ENCODE assay signal across 12 cellular contexts in genomic region chr2:176105727-176106635, GRCh38. TPM values are rescaled to one million over a fixed set of nuclear protein-coding genes. Genes with fewer than 3 reads are reported as not detected.
DNase-seq lines count a peak whose midpoint lies in the region; ATAC-seq and TF ChIP-seq lines count a peak whose summit lies in the region.
"Had no signal": no experiment of that assay in that cellular context is flagged by ENCODE, and none has a peak within 500 bp of the region (broad histone marks: within the 10 kb centered on the region; RNA-seq: fewer than 3 reads in every experiment).

No MANE protein-coding gene starts in this region.

- TF ChIP-seq CTCF in hepatocyte (IDR thresholded peaks at IDR 0.05; ENCODE audit: poor library complexity) (no peak), smooth muscle cell (IDR thresholded peaks at IDR 0.05; ENCODE audit: borderline replicate concordance, insufficient read depth, poor library complexity, severe bottlenecking) (no peak), dorsolateral prefrontal cortex (IDR thresholded peaks at IDR 0.05 in 54 of 56, conservative IDR thresholded peaks at IDR 0.05 in 2 of 56; ENCODE audit: low read depth in 1 of 56, partially characterized antibody in 56 of 56) (no peak)

- peaks cover 3% of the 10 kb centered on the region for H3K9me3 Mint-ChIP-seq in T-helper 1 cell treated with Interleukin-12 subunit alpha and Interleukin-12 subunit beta and Interleukin-4 antibody, amounts not matched to agents 30 μg/mL and 1 μg/mL, for 36 hours

- H3K36me3 ChIP-seq in hepatocyte (replicated peaks; ENCODE audit: insufficient read depth, low read depth) (no peaks in the 10 kb centered on the region), smooth muscle cell (ENCODE audit: low read depth) (no peaks in the 10 kb centered on the region)
- H3K36me3 ChIP-seq: lower lobe of right lung, tibial nerve had no signal

- H3K27me3 ChIP-seq in hepatocyte (peaks cover 94% of the 10 kb centered on the region), smooth muscle cell (ENCODE audit: low read depth) (peaks cover 92% of the 10 kb centered on the region), dorsolateral prefrontal cortex (peaks cover 35 to 99% (median 98%) of the 10 kb centered on the region in 45 donors)

- peak overlapping the region; percentile 70 for H3K4me3 ChIP-seq in hepatocyte
- H3K4me3 ChIP-seq in smooth muscle cell, result peak overlapping the region; percentile 57
- H3K4me3 ChIP-seq in dorsolateral prefrontal cortex, result peak overlapping the region in 1 of 59 donors; percentile 5

- peaks cover 8% of the 10 kb centered on the region for H3K4me1 Mint-ChIP-seq in T-helper 1 cell treated with Interleukin-12 subunit alpha and Interleukin-12 subunit beta and Interleukin-4 antibody, amounts not matched to agents 30 μg/mL and 1 μg/mL, for 36 hours (ENCODE audit: low read depth)
- peaks cover 11% of the 10 kb centered on the region for H3K4me1 Mint-ChIP-seq in T-helper 17 cell

- H3K36me3 Mint-ChIP-seq in T-helper 1 cell treated with Interleukin-12 subunit alpha and Interleukin-12 subunit beta and Interleukin-4 antibody, amounts not matched to agents 30 μg/mL and 1 μg/mL, for 36 hours (ENCODE audit: low read depth), result no peaks in the 10 kb centered on the region
- peaks cover 5% of the 10 kb centered on the region for H3K36me3 Mint-ChIP-seq in T-helper 17 cell (ENCODE audit: low read depth)

- H2AFZ ChIP-seq in hepatocyte (no peak overlapping the region), smooth muscle cell (ENCODE audit: low read depth) (peak overlapping the region; percentile 82)

- H3K27ac ChIP-seq in hepatocyte (peak overlapping the region; percentile 93), smooth muscle cell (ENCODE audit: low read depth) (peak overlapping the region; percentile 37), dorsolateral prefrontal cortex (no peak overlapping the region)
- H3K27ac ChIP-seq: lower lobe of right lung, tibial nerve had no signal

- H3K27me3 Mint-ChIP-seq in T-helper 1 cell treated with Interleukin-12 subunit alpha and Interleukin-12 subunit beta and Interleukin-4 antibody, amounts not matched to agents 30 μg/mL and 1 μg/mL, for 36 hours (ENCODE audit: low read depth), result peaks cover 89% of the 10 kb centered on the region
- H3K27me3 Mint-ChIP-seq in T-helper 17 cell, result peaks cover 80% of the 10 kb centered on the region

- intact Hi-C loops in dorsolateral prefrontal cortex (cut with DNase I), result no loop called here

- H4K20me1 ChIP-seq in hepatocyte (ENCODE audit: insufficient read depth, poor library complexity, severe bottlenecking) (peaks cover 13% of the 10 kb centered on the region), smooth muscle cell (ENCODE audit: low read depth) (peaks cover 40% of the 10 kb centered on the region)

- H3K9me3 ChIP-seq in T-helper 17 cell (ENCODE audit: control insufficient read depth, low read length, poor library complexity, severe bottlenecking), result peaks cover 8% of the 10 kb centered on the region
- H3K9me3 ChIP-seq in hepatocyte (ENCODE audit: low read depth), result no peaks in the 10 kb centered on the region
- no peaks in the 10 kb centered on the region for H3K9me3 ChIP-seq in smooth muscle cell (replicated peaks; ENCODE audit: low read depth)
- H3K9me3 ChIP-seq: lower lobe of right lung, tibial nerve had no signal

- peak overlapping the region; percentile 91 for H3K4me2 ChIP-seq in hepatocyte
- peak overlapping the region; percentile 92 for H3K4me2 ChIP-seq in smooth muscle cell

- H3K4me1 ChIP-seq in hepatocyte (ENCODE audit: insufficient read depth) (no peaks in the 10 kb centered on the region), smooth muscle cell (ENCODE audit: low read depth) (no peaks in the 10 kb centered on the region)

- H3K27ac Mint-ChIP-seq in T-helper 1 cell treated with Interleukin-12 subunit alpha and Interleukin-12 subunit beta and Interleukin-4 antibody, amounts not matched to agents 30 μg/mL and 1 μg/mL, for 36 hours, result peak overlapping the region; percentile 67
- H3K27ac Mint-ChIP-seq in T-helper 17 cell, result peak overlapping the region; percentile 1

- H3F3A ChIP-seq in smooth muscle cell (ENCODE audit: low read depth), result no peaks in the 10 kb centered on the region

- no peak for DNase-seq in T-helper 1 cell
- DNase-seq in T-helper 17 cell, result no peak
- no peak for DNase-seq in hepatocyte (ENCODE audit: low spot score)
- DNase-seq in smooth muscle cell (lab: John Stamatoyannopoulos, UW; ENCODE audit: unreplicated experiment), result no peak
- no peak for DNase-seq in dorsolateral prefrontal cortex
- no peak for DNase-seq in NCI-H1105 (lab: John Stamatoyannopoulos, UW)
- no peak for DNase-seq in ecto neural progenitor cell (ENCODE audit: low spot score)
- DNase-seq: lower lobe of right lung had no signal

- H3K79me2 ChIP-seq in hepatocyte (peaks cover 54% of the 10 kb centered on the region), smooth muscle cell (ENCODE audit: low read depth) (peaks cover 17% of the 10 kb centered on the region)

- H3K9me2 ChIP-seq in hepatocyte (replicated peaks; ENCODE audit: insufficient read depth), result no peaks in the 10 kb centered on the region

- no peak overlapping the region for H3K9ac ChIP-seq in smooth muscle cell (ENCODE audit: low read depth)

- ATAC-seq in T-helper 17 cell, result no peak

- H3K4me3 Mint-ChIP-seq in T-helper 1 cell treated with Interleukin-12 subunit alpha and Interleukin-12 subunit beta and Interleukin-4 antibody, amounts not matched to agents 30 μg/mL and 1 μg/mL, for 36 hours, result peak overlapping the region; percentile 8
- peak overlapping the region; percentile 68 for H3K4me3 Mint-ChIP-seq in T-helper 17 cell

- 10% methylated on average over 27 of the region's 28 CpGs for WGBS in hepatocyte (ENCODE audit: low lambda C conversion rate, missing lambda C conversion rate)
- 13% methylated on average over 28 of the region's 28 CpGs for WGBS in smooth muscle cell (ENCODE audit: low lambda C conversion rate)

RNA-seq across cellular contexts. Expression of gene HOXD11, which starts 1.1 kb away (rescaled TPM):
- not detected for total RNA-seq in T-helper 17 cell
- 5.7 and 6.3 TPM in 2 replicates for total RNA-seq in hepatocyte
- polyA plus RNA-seq in hepatocyte, result 9.9 and 11.5 TPM in 2 replicates
- 4.4 and 9.8 TPM in 2 replicates for total RNA-seq in smooth muscle cell
- 7.9 and 9.0 TPM in 2 replicates for polyA plus RNA-seq in smooth muscle cell
- not detected for total RNA-seq in dorsolateral prefrontal cortex
- total RNA-seq: activated naive CD4-positive, alpha-beta T cell treated with anti-CD3 and anti-CD28 coated beads, Interleukin-2, amount 50 U/mL, for 72 hours; fibroblast of lung; lower lobe of right lung had no signal
- polyA plus RNA-seq: fibroblast of lung had no signal

RNA-seq across cellular contexts. Expression of gene HOXD12, which starts 6.4 kb away (rescaled TPM):
- total RNA-seq in T-helper 17 cell, result not detected
- total RNA-seq in hepatocyte, result 17.9 and 29.0 TPM in 2 replicates
- polyA plus RNA-seq in hepatocyte, result 3.1 and 3.3 TPM in 2 replicates
- total RNA-seq in smooth muscle cell, result 0.54 TPM in 1 of 2 replicates, not detected in the other
- not detected in 2 replicates for polyA plus RNA-seq in smooth muscle cell
- not detected for total RNA-seq in dorsolateral prefrontal cortex
- total RNA-seq: activated naive CD4-positive, alpha-beta T cell treated with anti-CD3 and anti-CD28 coated beads, Interleukin-2, amount 50 U/mL, for 72 hours; fibroblast of lung; lower lobe of right lung; tibial nerve had no signal
- polyA plus RNA-seq: fibroblast of lung had no signal

RNA-seq across cellular contexts. Expression of gene HOXD10, which starts 10.6 kb away (rescaled TPM):
- total RNA-seq in T-helper 17 cell (not detected), hepatocyte (8.5 and 11.7 TPM in 2 replicates), smooth muscle cell (6.7 and 9.9 TPM in 2 replicates), dorsolateral prefrontal cortex (under 1 TPM in 1 of 120 experiments, not detected in 119; 0.24 TPM)
- polyA plus RNA-seq in hepatocyte (5.1 and 9.9 TPM in 2 replicates), smooth muscle cell (10.6 and 11.4 TPM in 2 replicates)
- total RNA-seq: activated naive CD4-positive, alpha-beta T cell treated with anti-CD3 and anti-CD28 coated beads, Interleukin-2, amount 50 U/mL, for 72 hours; fibroblast of lung; lower lobe of right lung had no signal
- polyA plus RNA-seq: fibroblast of lung had no signal

RNA-seq across cellular contexts. Expression of gene HOXD13, which starts 13.5 kb away (rescaled TPM):
- total RNA-seq in T-helper 17 cell (not detected), hepatocyte (33.9 and 37.2 TPM in 2 replicates), smooth muscle cell (0.31 and 1.9 TPM in 2 replicates), dorsolateral prefrontal cortex (not detected)
- polyA plus RNA-seq in hepatocyte (19.3 and 24.7 TPM in 2 replicates), smooth muscle cell (0.45 and 1.9 TPM in 2 replicates)
- total RNA-seq: activated naive CD4-positive, alpha-beta T cell treated with anti-CD3 and anti-CD28 coated beads, Interleukin-2, amount 50 U/mL, for 72 hours; fibroblast of lung; lower lobe of right lung had no signal
- polyA plus RNA-seq: fibroblast of lung had no signal

RNA-seq across cellular contexts. Expression of gene HOXD9, which starts 16.5 kb away (rescaled TPM):
- total RNA-seq in T-helper 17 cell (not detected), hepatocyte (2.4 and 2.9 TPM in 2 replicates), smooth muscle cell (0.45 and 0.49 TPM in 2 replicates), dorsolateral prefrontal cortex (under 1 TPM in 1 of 120 experiments, not detected in 119; 0.23 TPM)
- polyA plus RNA-seq in hepatocyte (3.0 and 4.7 TPM in 2 replicates), smooth muscle cell (1.4 and 2.2 TPM in 2 replicates)
- total RNA-seq: activated naive CD4-positive, alpha-beta T cell treated with anti-CD3 and anti-CD28 coated beads, Interleukin-2, amount 50 U/mL, for 72 hours; fibroblast of lung had no signal
- polyA plus RNA-seq: fibroblast of lung had no signal

Comparison
In these comparisons a context has a peak if more than half of its experiments do, and no peak if none do; other contexts are left out.
1. H3K27ac ChIP-seq: peak in hepatocyte (single experiment) and smooth muscle cell (single experiment); none in dorsolateral prefrontal cortex (0 of 59).
2. RNA of gene HOXD12, which starts 6.4 kb away (total RNA-seq): 17.9 to 29.0 TPM in hepatocyte; not detected in T-helper 17 cell, 0.54 TPM in smooth muscle cell and not detected in dorsolateral prefrontal cortex; every median in the first group is over 10 times any median in the second.